ENCODE assay signal across 11 cellular contexts in the genomic region with DNA sequence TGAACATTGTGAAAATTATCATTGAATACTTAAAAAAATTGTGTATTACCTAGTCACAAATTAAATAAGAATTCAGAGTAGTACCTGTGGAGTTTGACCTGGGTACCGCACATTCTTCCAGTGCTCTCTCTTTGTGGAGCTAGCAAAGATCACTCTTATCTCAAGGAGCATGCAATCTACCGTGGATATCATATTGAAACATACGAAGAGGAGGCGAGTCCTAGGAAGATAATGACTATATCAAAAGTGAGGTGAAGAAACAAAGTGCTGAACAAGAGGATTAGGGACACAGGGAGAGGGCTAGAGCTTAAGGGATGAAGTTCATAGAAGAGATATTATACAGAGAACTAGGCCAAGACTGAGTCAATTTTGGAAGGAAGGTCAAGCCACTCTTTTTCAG.
"Had no signal": no experiment of that assay in that cellular context is flagged by ENCODE, and none has a peak within 500 bp of the region (broad histone marks: within the 10 kb centered on the region; RNA-seq: fewer than 3 reads in every experiment).

No MANE protein-coding gene starts in this region.

- H3K27ac ChIP-seq: GM23248 had no signal

- ATAC-seq: GM23338, HCT116 had no signal

- H3K4me3 ChIP-seq: GM23248, GM23338, HAP-1 had no signal

- DNase-seq: GM23248, GOT3, H7, H9, HCEC 1CT, HFFc6 had no signal

- FAIRE-seq: H1, H54 had no signal

- H3K9me3 Mint-ChIP-seq: HFFc6 had no signal

- H3K9ac ChIP-seq: GM23248 had no signal

- H3K4me2 ChIP-seq: GM23338 had no signal

- H3K4me1 ChIP-seq: HAP-1 had no signal

- H3K27ac Mint-ChIP-seq: GM23338, H9, HFFc6 had no signal

- H3K9me3 ChIP-seq: HAP-1 had no signal

- H3K4me3 Mint-ChIP-seq: GM23338, H9, HFFc6 had no signal

- H3K36me3 ChIP-seq: HAP-1 had no signal

- H2AFZ ChIP-seq: GM23248, GM23338 had no signal

- H3K4me1 Mint-ChIP-seq: GM23338, H9 had no signal
